Comparison of ENCODE assay signal across 16 cellular contexts in the genomic region with DNA sequence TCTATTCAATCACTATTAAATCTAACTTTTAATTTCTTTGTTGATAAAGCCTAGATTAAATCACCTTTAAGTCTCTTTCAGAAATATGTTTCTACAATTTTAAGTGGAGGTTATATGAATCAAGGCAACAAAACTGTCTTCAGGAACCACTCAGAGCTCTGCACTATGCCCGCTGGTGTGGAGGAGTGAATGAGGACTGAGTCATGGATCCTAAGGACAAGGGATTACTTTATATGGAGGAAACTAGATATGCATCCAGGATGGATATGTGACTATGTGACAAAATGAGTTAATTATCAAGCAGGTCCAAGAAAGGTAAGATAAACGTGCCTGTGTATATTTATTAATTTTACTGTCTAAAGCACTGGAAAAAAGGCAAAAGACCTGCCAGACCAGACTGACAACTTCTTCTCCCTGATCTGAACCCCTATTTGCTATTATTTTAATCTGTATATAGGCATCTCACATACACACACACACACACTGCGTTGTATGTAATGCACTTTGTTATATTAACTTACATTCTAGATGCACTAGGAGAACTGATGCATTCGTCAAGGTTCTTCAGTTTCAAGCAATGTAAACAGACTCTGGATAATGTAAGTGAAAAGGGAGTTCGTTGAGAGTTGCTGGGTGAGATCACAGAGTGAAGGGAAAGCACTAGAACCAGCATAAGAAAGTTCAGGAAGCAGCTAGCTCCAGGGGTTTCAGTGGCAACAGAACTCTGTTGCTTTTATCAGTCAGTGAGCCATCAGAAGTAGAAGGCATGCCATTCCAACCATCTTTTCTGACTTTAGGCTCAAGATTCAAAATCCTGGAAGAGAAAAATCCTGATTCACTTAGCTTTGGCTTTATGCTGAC. TPM values are rescaled to one million over a fixed set of nuclear protein-coding genes. Genes with fewer than 3 reads are reported as not detected.
DNase-seq lines count a peak whose midpoint lies in the region; ATAC-seq and TF ChIP-seq lines count a peak whose summit lies in the region.
"Had no signal": no experiment of that assay in that cellular context is flagged by ENCODE, and none has a peak within 500 bp of the region (broad histone marks: within the 10 kb centered on the region; RNA-seq: fewer than 3 reads in every experiment).

No MANE protein-coding gene starts in this region.

- peak overlapping the region; percentile 58 for H3K4me3 Mint-ChIP-seq in Calu3 (ENCODE audit: low read depth, unreplicated experiment)
- H3K4me3 Mint-ChIP-seq: nephron had no signal

- BruUV-seq in Calu3 (replicated peaks; lab: Mats Ljungman, UMichigan), result no TSS peak

- peaks cover 8% of the 10 kb centered on the region for H3K36me3 Mint-ChIP-seq in Calu3 (ENCODE audit: insufficient read depth, unreplicated experiment)

- TF ChIP-seq CTCF in Calu3 (IDR thresholded peaks at IDR 0.05; ENCODE audit: unreplicated experiment), result no peak
- no peak for TF ChIP-seq CTCF in astrocyte of the spinal cord (IDR thresholded peaks at IDR 0.05; ENCODE audit: low read depth, low read length)

- H3K4me1 Mint-ChIP-seq in Calu3 (ENCODE audit: low read depth, unreplicated experiment), result peaks cover 45% of the 10 kb centered on the region
- H3K4me1 Mint-ChIP-seq: nephron had no signal

- H3K9me3 Mint-ChIP-seq in Calu3 (ENCODE audit: low read depth, unreplicated experiment), result no peaks in the 10 kb centered on the region
- H3K9me3 Mint-ChIP-seq: nephron had no signal

- ATAC-seq in GM19455 (IDR thresholded peaks at IDR 0.05; ENCODE audit: unreplicated experiment), result no peak
- ATAC-seq: body of pancreas, left colon had no signal

- in situ Hi-C loops in astrocyte of the spinal cord (cut with HindIII; ENCODE audit: low sequenced_read_pairs), result no loop called here

- intact Hi-C loops in Calu3 (cut with micrococcal nuclease; ENCODE audit: unreplicated experiment), result loop anchor here (2.0 kb wide), 1 partner anchor 23 kb away; no protein-coding TSS in a partner anchor

- H3K27me3 Mint-ChIP-seq in Calu3 (ENCODE audit: unreplicated experiment), result no peaks in the 10 kb centered on the region

- peak; percentile 50 for DNase-seq in Calu3
- peak; percentile 71 for DNase-seq in HT1080 (ENCODE audit: low read depth)
- peak; percentile 3 for DNase-seq in astrocyte of the spinal cord (ENCODE audit: low read depth, low spot score)
- DNase-seq in kidney tubule cell (ENCODE audit: low spot score), result peak; percentile 76
- no peak for DNase-seq in activated gamma-delta T cell treated with Interleukin-2 at 50 U/mL for 16 hours
- DNase-seq in cerebellar nuclear complex (lab: John Stamatoyannopoulos, UW), result no peak
- DNase-seq in activated CD4-positive, alpha-beta T cell treated with anti-CD3 and anti-CD28 coated beads for 48 hours, result no peak
- DNase-seq: activated effector memory CD4-positive, alpha-beta T cell treated with Interleukin-2 at 50 U/mL for 16 hours; body of pancreas; effector memory CD4-positive, alpha-beta T cell; KG1; left colon; NCI-H2029 had no signal

- H3K27ac Mint-ChIP-seq in Calu3 (ENCODE audit: unreplicated experiment), result peak overlapping the region; percentile 84

- CTCF ChIA-PET in Calu3 (lab: Charles Lee), result no interaction called here

- no peak overlapping the region for H3K4me3 ChIP-seq in astrocyte of the spinal cord (ENCODE audit: low read depth, low read length)
- H3K4me3 ChIP-seq: body of pancreas, tibial nerve had no signal

RNA-seq across cellular contexts. Expression of gene ADGRG6, which starts 26.4 kb away (rescaled TPM):
- 84.6 and 109 TPM in 2 replicates for total RNA-seq in Calu3 (2022)
- 12.3 and 12.7 TPM in 2 replicates for total RNA-seq in HT1080 (2014; rRNA removed; shearing (Covaris generic))
- 9.0 and 11.8 TPM in 2 replicates for polyA plus RNA-seq in HT1080 (2015; cell fraction: cytosol; rRNA removed)
- 25.6 and 27.0 TPM in 2 replicates for polyA plus RNA-seq in HT1080 (2015; cell fraction: nucleus; rRNA removed)

Comparison
In these comparisons a context has a peak if more than half of its experiments do, and no peak if none do; other contexts are left out.
1. DNase-seq: peak in Calu3 (single experiment), HT1080 (single experiment), astrocyte of the spinal cord (single experiment) and kidney tubule cell (single experiment); none in activated gamma-delta T cell treated with Interleukin-2 at 50 U/mL for 16 hours (single experiment), cerebellar nuclear complex (0 of 2) and activated CD4-positive, alpha-beta T cell treated with anti-CD3 and anti-CD28 coated beads for 48 hours (single experiment).